ENCODE assay signal across 15 cellular contexts in genomic region chr19:46625731-46626130, GRCh38. TPM values are rescaled to one million over a fixed set of nuclear protein-coding genes. Genes with fewer than 3 reads are reported as not detected.
A peak's percentile ranks its signal among the peaks of the same experiment; 100 is the strongest.
DNase-seq lines count a peak whose midpoint lies in the region; ATAC-seq and TF ChIP-seq lines count a peak whose summit lies in the region.
"Had no signal": no experiment of that assay in that cellular context is flagged by ENCODE, and none has a peak within 500 bp of the region (broad histone marks: within the 10 kb centered on the region; RNA-seq: fewer than 3 reads in every experiment).

No MANE protein-coding gene starts in this region.

- H3K4me2 ChIP-seq in fibroblast of lung (ENCODE audit: extremely low read depth, insufficient read depth, low read length), result no peak overlapping the region

- peak overlapping the region; percentile 71 for H3K27ac ChIP-seq in fibroblast of lung (ENCODE audit: insufficient read depth, low read length)
- H3K27ac ChIP-seq: SJSA1 had no signal

- DNase-seq in stimulated activated naive CD8-positive, alpha-beta T cell treated with anti-CD3 and anti-CD28 coated beads, Interleukin-15, amount 100 ng/mL, for 72 hours, result no peak
- DNase-seq in fibroblast of lung (ENCODE audit: low read depth in 2 of 2) (no peak), osteocyte (ENCODE audit: extremely low spot score, unreplicated experiment) (no peak), occipital lobe (lab: John Stamatoyannopoulos, UW) (no peak)
- DNase-seq: activated CD4-positive, alpha-beta T cell treated with anti-CD3 and anti-CD28 coated beads, Interleukin-2, amount 50 U/mL, for 1 hour; endodermal cell; NCI-H1048 had no signal

- peaks cover 22% of the 10 kb centered on the region for H3K36me3 Mint-ChIP-seq in stimulated activated naive CD8-positive, alpha-beta T cell treated with anti-CD3 and anti-CD28 coated beads, Interleukin-15, Interleukin-2, amounts not matched to agents 100 ng/mL and 50 ng/mL, for 24 hours (ENCODE audit: low read depth)
- H3K36me3 Mint-ChIP-seq in osteocyte (ENCODE audit: unreplicated experiment), result no peaks in the 10 kb centered on the region
- H3K36me3 Mint-ChIP-seq: activated naive CD8-positive, alpha-beta T cell; natural killer cell treated with Interleukin-12 subunit alpha and Interleukin-12 subunit beta and Interleukin-15 and Interleukin-18, amount 100 ng/mL, for 72 hours had no signal

- no peaks in the 10 kb centered on the region for H3K27me3 ChIP-seq in fibroblast of lung (ENCODE audit: control insufficient read depth, insufficient read depth, low read length)
- H3K27me3 ChIP-seq: SJSA1 had no signal

- no peak overlapping the region for H3K4me3 ChIP-seq in fibroblast of lung (replicated peaks in 1 of 4; ENCODE audit: control extremely low read depth in 1 of 4, insufficient read depth in 1 of 4, low read depth in 3 of 4, low read length in 4 of 4)
- H3K4me3 ChIP-seq: SJSA1 had no signal

- H3K9me3 Mint-ChIP-seq in stimulated activated naive CD8-positive, alpha-beta T cell treated with anti-CD3 and anti-CD28 coated beads, Interleukin-15, Interleukin-2, amounts not matched to agents 100 ng/mL and 50 ng/mL, for 24 hours, result no peaks in the 10 kb centered on the region
- no peaks in the 10 kb centered on the region for H3K9me3 Mint-ChIP-seq in stimulated activated naive CD8-positive, alpha-beta T cell treated with anti-CD3 and anti-CD28 coated beads, Interleukin-15, amount 100 ng/mL, for 72 hours
- no peaks in the 10 kb centered on the region for H3K9me3 Mint-ChIP-seq in osteocyte (ENCODE audit: unreplicated experiment)
- H3K9me3 Mint-ChIP-seq: endodermal cell; natural killer cell treated with Interleukin-12 subunit alpha and Interleukin-12 subunit beta and Interleukin-15 and Interleukin-18, amount 100 ng/mL, for 72 hours had no signal

- ATAC-seq in stimulated activated naive CD8-positive, alpha-beta T cell treated with anti-CD3 and anti-CD28 coated beads, Interleukin-15, amount 100 ng/mL, for 72 hours, result no peak
- ATAC-seq in HG03139 (IDR thresholded peaks at IDR 0.05; ENCODE audit: unreplicated experiment) (no peak), GM21423 (IDR thresholded peaks at IDR 0.05; ENCODE audit: unreplicated experiment) (no peak), GM18520 (IDR thresholded peaks at IDR 0.05; ENCODE audit: unreplicated experiment) (no peak)

- H3K9me3 ChIP-seq in fibroblast of lung (ENCODE audit: control insufficient read depth, insufficient read depth, low read depth, low read length), result no peaks in the 10 kb centered on the region
- H3K9me3 ChIP-seq: SJSA1 had no signal

- peaks cover 3% of the 10 kb centered on the region for H3K36me3 ChIP-seq in fibroblast of lung (ENCODE audit: control insufficient read depth, insufficient read depth, low read length)
- H3K36me3 ChIP-seq: SJSA1 had no signal

- H3K4me3 Mint-ChIP-seq in stimulated activated naive CD8-positive, alpha-beta T cell treated with anti-CD3 and anti-CD28 coated beads, Interleukin-15, Interleukin-2, amounts not matched to agents 100 ng/mL and 50 ng/mL, for 24 hours, result no peak overlapping the region
- H3K4me3 Mint-ChIP-seq in stimulated activated naive CD8-positive, alpha-beta T cell treated with anti-CD3 and anti-CD28 coated beads, Interleukin-15, amount 100 ng/mL, for 72 hours, result peak overlapping the region in 1 of 2 donors; percentile 91
- H3K4me3 Mint-ChIP-seq in osteocyte (ENCODE audit: unreplicated experiment), result no peak overlapping the region
- H3K4me3 Mint-ChIP-seq: endodermal cell; natural killer cell treated with Interleukin-12 subunit alpha and Interleukin-12 subunit beta and Interleukin-15 and Interleukin-18, amount 100 ng/mL, for 72 hours had no signal

- peak overlapping the region; percentile 96 for H3K27ac Mint-ChIP-seq in stimulated activated naive CD8-positive, alpha-beta T cell treated with anti-CD3 and anti-CD28 coated beads, Interleukin-15, Interleukin-2, amounts not matched to agents 100 ng/mL and 50 ng/mL, for 24 hours
- no peak overlapping the region for H3K27ac Mint-ChIP-seq in stimulated activated naive CD8-positive, alpha-beta T cell treated with anti-CD3 and anti-CD28 coated beads, Interleukin-15, amount 100 ng/mL, for 72 hours
- peak overlapping the region; percentile 83 for H3K27ac Mint-ChIP-seq in osteocyte (ENCODE audit: unreplicated experiment)
- H3K27ac Mint-ChIP-seq: endodermal cell had no signal

- H3K9ac ChIP-seq in fibroblast of lung (ENCODE audit: insufficient read depth, low read length), result no peak overlapping the region

- peaks cover 51% of the 10 kb centered on the region for H3K4me1 Mint-ChIP-seq in stimulated activated naive CD8-positive, alpha-beta T cell treated with anti-CD3 and anti-CD28 coated beads, Interleukin-15, Interleukin-2, amounts not matched to agents 100 ng/mL and 50 ng/mL, for 24 hours (ENCODE audit: low read depth)
- H3K4me1 Mint-ChIP-seq in stimulated activated naive CD8-positive, alpha-beta T cell treated with anti-CD3 and anti-CD28 coated beads, Interleukin-15, amount 100 ng/mL, for 72 hours, result peaks cover 87% of the 10 kb centered on the region
- H3K4me1 Mint-ChIP-seq in osteocyte (ENCODE audit: unreplicated experiment), result peaks cover 32% of the 10 kb centered on the region
- H3K4me1 Mint-ChIP-seq: endodermal cell had no signal

- peaks cover 30% of the 10 kb centered on the region for H3K79me2 ChIP-seq in fibroblast of lung (ENCODE audit: control insufficient read depth, insufficient read depth, low read length)

- H3K27me3 Mint-ChIP-seq in stimulated activated naive CD8-positive, alpha-beta T cell treated with anti-CD3 and anti-CD28 coated beads, Interleukin-15, Interleukin-2, amounts not matched to agents 100 ng/mL and 50 ng/mL, for 24 hours, result no peaks in the 10 kb centered on the region
- no peaks in the 10 kb centered on the region for H3K27me3 Mint-ChIP-seq in stimulated activated naive CD8-positive, alpha-beta T cell treated with anti-CD3 and anti-CD28 coated beads, Interleukin-15, amount 100 ng/mL, for 72 hours
- no peaks in the 10 kb centered on the region for H3K27me3 Mint-ChIP-seq in osteocyte (ENCODE audit: unreplicated experiment)
- H3K27me3 Mint-ChIP-seq: activated naive CD8-positive, alpha-beta T cell had no signal

- H2AFZ ChIP-seq in fibroblast of lung (ENCODE audit: low read length), result no peak overlapping the region

- TF ChIP-seq CTCF in fibroblast of lung (conservative IDR thresholded peaks at IDR 0.05 in 1 of 2, IDR thresholded peaks at IDR 0.05 in 1 of 2; ENCODE audit: low read depth in 1 of 2, low read length in 2 of 2) (no peak), osteocyte (IDR thresholded peaks at IDR 0.05) (no peak)

- no peaks in the 10 kb centered on the region for H4K20me1 ChIP-seq in fibroblast of lung (ENCODE audit: control insufficient read depth, extremely low read depth, insufficient read depth, low read length)

- H3K4me1 ChIP-seq in fibroblast of lung (ENCODE audit: control insufficient read depth, extremely low read depth, insufficient read depth, low read length), result peaks cover 24% of the 10 kb centered on the region
- H3K4me1 ChIP-seq: SJSA1 had no signal

RNA-seq across cellular contexts. Expression of gene PTGIR, which starts 0.8 kb away (rescaled TPM):
- total RNA-seq in fibroblast of lung (10.3 and 16.5 TPM in 2 replicates), osteocyte (0.31 and 0.38 TPM in 2 replicates), occipital lobe (not detected)
- polyA plus RNA-seq in fibroblast of lung, result 8.4 and 27.8 TPM in 2 replicates
- polyA plus RNA-seq in fibroblast of lung (2012), result 16.1 and 39.3 TPM in 2 replicates
- polyA minus RNA-seq in fibroblast of lung (ENCODE audit: low replicate concordance), result 7.5 and 23.6 TPM in 2 replicates
- total RNA-seq: endodermal cell, SJSA1 had no signal

RNA-seq across cellular contexts. Expression of gene GNG8, which starts 10.3 kb away (rescaled TPM):
- total RNA-seq in fibroblast of lung (not detected in 2 replicates), osteocyte (not detected in 2 replicates), occipital lobe (not detected)
- polyA plus RNA-seq in fibroblast of lung, result not detected in 2 replicates
- polyA plus RNA-seq in fibroblast of lung (2012), result not detected in 2 replicates
- not detected in 2 replicates for polyA minus RNA-seq in fibroblast of lung (ENCODE audit: low replicate concordance)
- total RNA-seq: endodermal cell, SJSA1 had no signal
- polyA plus RNA-seq: BJ had no signal

RNA-seq across cellular contexts. Expression of gene CALM3, which starts 24.6 kb away (rescaled TPM):
- total RNA-seq in fibroblast of lung (92.5 and 160 TPM in 2 replicates), osteocyte (167 and 168 TPM in 2 replicates), occipital lobe (224 TPM)
- 901 and 1,408 TPM in 2 replicates for polyA plus RNA-seq in fibroblast of lung
- polyA plus RNA-seq in fibroblast of lung (2012), result 511 and 655 TPM in 2 replicates
- polyA minus RNA-seq in fibroblast of lung (ENCODE audit: low replicate concordance), result 254 and 316 TPM in 2 replicates

RNA-seq across cellular contexts. Expression of gene DACT3, which starts 35.3 kb away (rescaled TPM):
- 4.1 and 5.6 TPM in 2 replicates for total RNA-seq in fibroblast of lung
- 9.3 and 11.5 TPM in 2 replicates for polyA plus RNA-seq in fibroblast of lung
- polyA plus RNA-seq in fibroblast of lung (2012), result 9.4 and 12.0 TPM in 2 replicates
- 5.3 and 7.0 TPM in 2 replicates for polyA minus RNA-seq in fibroblast of lung (ENCODE audit: low replicate concordance)
- total RNA-seq in osteocyte, result 11.2 and 11.5 TPM in 2 replicates
- 14.5 TPM for total RNA-seq in occipital lobe

Comparison
In these comparisons a context has a peak if more than half of its experiments do, and no peak if none do; other contexts are left out.
1. H3K27ac Mint-ChIP-seq: peak in stimulated activated naive CD8-positive, alpha-beta T cell treated with anti-CD3 and anti-CD28 coated beads, Interleukin-15, Interleukin-2, amounts not matched to agents 100 ng/mL and 50 ng/mL, for 24 hours (single experiment) and osteocyte (single experiment); none in stimulated activated naive CD8-positive, alpha-beta T cell treated with anti-CD3 and anti-CD28 coated beads, Interleukin-15, amount 100 ng/mL, for 72 hours (0 of 2).